In the genomic region with DNA sequence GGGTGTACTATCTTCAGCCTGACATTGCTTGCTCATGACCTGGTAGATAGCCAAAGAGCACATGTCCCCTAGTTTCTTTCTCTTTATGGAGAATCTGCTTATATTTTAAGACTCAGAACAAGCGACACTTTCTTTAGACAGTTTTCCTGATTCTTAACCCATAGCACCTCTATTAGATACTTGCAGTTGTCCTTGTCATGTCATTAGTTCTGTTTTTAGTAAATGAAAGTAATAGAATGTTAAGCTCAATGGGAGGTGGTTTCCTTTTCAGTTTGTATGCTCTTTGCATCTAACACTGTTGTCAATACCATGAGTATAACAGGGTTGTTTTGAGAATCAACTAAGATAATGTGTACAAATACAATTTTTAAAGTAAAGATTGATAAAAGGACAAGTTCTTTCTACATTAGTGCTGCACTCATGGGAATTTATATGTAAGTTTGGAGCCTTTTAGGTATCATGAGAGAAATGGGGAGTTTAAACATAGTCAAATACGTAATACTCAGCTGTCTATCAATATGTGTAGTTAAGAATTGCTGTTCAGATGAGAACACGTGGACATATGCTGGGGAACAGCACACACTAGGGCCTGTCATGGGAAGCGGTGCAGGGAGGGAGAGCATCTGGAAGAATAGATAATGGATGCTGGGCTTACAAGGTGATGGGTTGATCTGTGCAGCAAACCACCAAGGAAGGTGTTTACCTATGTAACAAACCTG, we compare ENCODE assay signal across 14 cellular contexts.
DNase-seq lines count a peak whose midpoint lies in the region; ATAC-seq lines count a peak whose summit lies in the region.
"Had no signal": no experiment of that assay in that cellular context is flagged by ENCODE, and none has a peak within 500 bp of the region (broad histone marks: within the 10 kb centered on the region; RNA-seq: fewer than 3 reads in every experiment).

No MANE protein-coding gene starts in this region.

- no peak for DNase-seq in iPS-NIHi7 (ENCODE audit: extremely low spot score)
- no peak for DNase-seq in activated T-cell treated with anti-CD3 and anti-CD28 coated beads, Interleukin-2, amount 50 U/mL, for 48 hours
- DNase-seq in effector CD4-positive, alpha-beta T cell, result no peak
- DNase-seq in NCI-H1092 treated with DMSO at 0.1 percent for 48 hours (lab: John Stamatoyannopoulos, UW), result no peak
- DNase-seq: activated CD4-positive, alpha-beta T cell treated with anti-CD3 and anti-CD28 coated beads for 36 hours; activated effector memory CD4-positive, alpha-beta T cell treated with anti-CD3 and anti-CD28 coated beads, Interleukin-2, amount 50 U/mL, for 16 hours; caudate nucleus; erythroblast; posterior cingulate gyrus; stimulated activated CD4-positive, alpha-beta T cell treated with anti-CD3 and anti-CD28 coated beads, Interleukin-4, amount 100 ng/mL, for 4 hours had no signal

- ATAC-seq in GM18508 (IDR thresholded peaks at IDR 0.05; ENCODE audit: insufficient read depth, unreplicated experiment) (peak; percentile 99), GM19467 (IDR thresholded peaks at IDR 0.05; ENCODE audit: unreplicated experiment) (peak; percentile 93), HG02870 (IDR thresholded peaks at IDR 0.05; ENCODE audit: unreplicated experiment) (peak; percentile 100), HG03460 (IDR thresholded peaks at IDR 0.05; ENCODE audit: unreplicated experiment) (peak; percentile 93)
- ATAC-seq: activated CD4-positive, alpha-beta T cell treated with anti-CD3 and anti-CD28 coated beads for 36 hours had no signal
